ENCODE assay signal across 1 cellular context in the genomic region with DNA sequence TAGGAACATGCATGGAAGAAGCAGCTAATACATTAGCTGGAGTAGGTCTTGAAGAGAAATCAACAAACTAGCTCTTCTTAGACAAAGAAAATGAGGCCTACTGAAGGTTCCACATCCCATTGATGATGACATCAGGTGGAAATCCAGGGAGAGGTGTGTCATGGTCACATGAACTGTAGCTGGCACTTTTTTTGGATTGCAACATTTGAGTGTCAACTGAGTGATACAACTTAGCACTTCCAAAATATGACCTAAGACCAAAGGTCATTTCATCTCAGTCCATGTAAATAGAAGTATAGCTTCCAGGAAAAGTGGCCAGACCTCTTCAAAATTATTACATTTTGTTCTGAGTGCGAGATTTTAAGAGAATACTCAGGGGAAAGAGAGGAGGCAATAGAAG.
TF ChIP-seq lines count a peak whose summit lies in the region.

No MANE protein-coding gene starts in this region.

TF ChIP-seq in HepG2, 621 proteins besides CTCF, POLR2A, EP300 and RAD21 (continued from another document):
- TF ChIP-seq, protein P1, sequence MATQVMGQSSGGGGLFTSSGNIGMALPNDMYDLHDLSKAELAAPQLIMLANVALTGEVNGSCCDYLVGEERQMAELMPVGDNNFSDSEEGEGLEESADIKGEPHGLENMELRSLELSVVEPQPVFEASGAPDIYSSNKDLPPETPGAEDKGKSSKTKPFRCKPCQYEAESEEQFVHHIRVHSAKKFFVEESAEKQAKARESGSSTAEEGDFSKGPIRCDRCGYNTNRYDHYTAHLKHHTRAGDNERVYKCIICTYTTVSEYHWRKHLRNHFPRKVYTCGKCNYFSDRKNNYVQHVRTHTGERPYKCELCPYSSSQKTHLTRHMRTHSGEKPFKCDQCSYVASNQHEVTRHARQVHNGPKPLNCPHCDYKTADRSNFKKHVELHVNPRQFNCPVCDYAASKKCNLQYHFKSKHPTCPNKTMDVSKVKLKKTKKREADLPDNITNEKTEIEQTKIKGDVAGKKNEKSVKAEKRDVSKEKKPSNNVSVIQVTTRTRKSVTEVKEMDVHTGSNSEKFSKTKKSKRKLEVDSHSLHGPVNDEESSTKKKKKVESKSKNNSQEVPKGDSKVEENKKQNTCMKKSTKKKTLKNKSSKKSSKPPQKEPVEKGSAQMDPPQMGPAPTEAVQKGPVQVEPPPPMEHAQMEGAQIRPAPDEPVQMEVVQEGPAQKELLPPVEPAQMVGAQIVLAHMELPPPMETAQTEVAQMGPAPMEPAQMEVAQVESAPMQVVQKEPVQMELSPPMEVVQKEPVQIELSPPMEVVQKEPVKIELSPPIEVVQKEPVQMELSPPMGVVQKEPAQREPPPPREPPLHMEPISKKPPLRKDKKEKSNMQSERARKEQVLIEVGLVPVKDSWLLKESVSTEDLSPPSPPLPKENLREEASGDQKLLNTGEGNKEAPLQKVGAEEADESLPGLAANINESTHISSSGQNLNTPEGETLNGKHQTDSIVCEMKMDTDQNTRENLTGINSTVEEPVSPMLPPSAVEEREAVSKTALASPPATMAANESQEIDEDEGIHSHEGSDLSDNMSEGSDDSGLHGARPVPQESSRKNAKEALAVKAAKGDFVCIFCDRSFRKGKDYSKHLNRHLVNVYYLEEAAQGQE (IDR thresholded peaks at IDR 0.05; ENCODE audit: borderline replicate concordance in 1 of 2, low read depth in 1 of 2, low read length in 2 of 2) = no peak
- TF ChIP-seq, protein P2, sequence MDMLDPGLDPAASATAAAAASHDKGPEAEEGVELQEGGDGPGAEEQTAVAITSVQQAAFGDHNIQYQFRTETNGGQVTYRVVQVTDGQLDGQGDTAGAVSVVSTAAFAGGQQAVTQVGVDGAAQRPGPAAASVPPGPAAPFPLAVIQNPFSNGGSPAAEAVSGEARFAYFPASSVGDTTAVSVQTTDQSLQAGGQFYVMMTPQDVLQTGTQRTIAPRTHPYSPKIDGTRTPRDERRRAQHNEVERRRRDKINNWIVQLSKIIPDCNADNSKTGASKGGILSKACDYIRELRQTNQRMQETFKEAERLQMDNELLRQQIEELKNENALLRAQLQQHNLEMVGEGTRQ (IDR thresholded peaks at IDR 0.05; ENCODE audit: low read depth, low read length) = no peak
- TF ChIP-seq, protein P2 (CRISPR knock-in tag; IDR thresholded peaks at IDR 0.05; ENCODE audit: borderline replicate concordance) = peak; percentile 43; the same call in 1 of the 2 replicates
- TF ChIP-seq, protein P3, sequence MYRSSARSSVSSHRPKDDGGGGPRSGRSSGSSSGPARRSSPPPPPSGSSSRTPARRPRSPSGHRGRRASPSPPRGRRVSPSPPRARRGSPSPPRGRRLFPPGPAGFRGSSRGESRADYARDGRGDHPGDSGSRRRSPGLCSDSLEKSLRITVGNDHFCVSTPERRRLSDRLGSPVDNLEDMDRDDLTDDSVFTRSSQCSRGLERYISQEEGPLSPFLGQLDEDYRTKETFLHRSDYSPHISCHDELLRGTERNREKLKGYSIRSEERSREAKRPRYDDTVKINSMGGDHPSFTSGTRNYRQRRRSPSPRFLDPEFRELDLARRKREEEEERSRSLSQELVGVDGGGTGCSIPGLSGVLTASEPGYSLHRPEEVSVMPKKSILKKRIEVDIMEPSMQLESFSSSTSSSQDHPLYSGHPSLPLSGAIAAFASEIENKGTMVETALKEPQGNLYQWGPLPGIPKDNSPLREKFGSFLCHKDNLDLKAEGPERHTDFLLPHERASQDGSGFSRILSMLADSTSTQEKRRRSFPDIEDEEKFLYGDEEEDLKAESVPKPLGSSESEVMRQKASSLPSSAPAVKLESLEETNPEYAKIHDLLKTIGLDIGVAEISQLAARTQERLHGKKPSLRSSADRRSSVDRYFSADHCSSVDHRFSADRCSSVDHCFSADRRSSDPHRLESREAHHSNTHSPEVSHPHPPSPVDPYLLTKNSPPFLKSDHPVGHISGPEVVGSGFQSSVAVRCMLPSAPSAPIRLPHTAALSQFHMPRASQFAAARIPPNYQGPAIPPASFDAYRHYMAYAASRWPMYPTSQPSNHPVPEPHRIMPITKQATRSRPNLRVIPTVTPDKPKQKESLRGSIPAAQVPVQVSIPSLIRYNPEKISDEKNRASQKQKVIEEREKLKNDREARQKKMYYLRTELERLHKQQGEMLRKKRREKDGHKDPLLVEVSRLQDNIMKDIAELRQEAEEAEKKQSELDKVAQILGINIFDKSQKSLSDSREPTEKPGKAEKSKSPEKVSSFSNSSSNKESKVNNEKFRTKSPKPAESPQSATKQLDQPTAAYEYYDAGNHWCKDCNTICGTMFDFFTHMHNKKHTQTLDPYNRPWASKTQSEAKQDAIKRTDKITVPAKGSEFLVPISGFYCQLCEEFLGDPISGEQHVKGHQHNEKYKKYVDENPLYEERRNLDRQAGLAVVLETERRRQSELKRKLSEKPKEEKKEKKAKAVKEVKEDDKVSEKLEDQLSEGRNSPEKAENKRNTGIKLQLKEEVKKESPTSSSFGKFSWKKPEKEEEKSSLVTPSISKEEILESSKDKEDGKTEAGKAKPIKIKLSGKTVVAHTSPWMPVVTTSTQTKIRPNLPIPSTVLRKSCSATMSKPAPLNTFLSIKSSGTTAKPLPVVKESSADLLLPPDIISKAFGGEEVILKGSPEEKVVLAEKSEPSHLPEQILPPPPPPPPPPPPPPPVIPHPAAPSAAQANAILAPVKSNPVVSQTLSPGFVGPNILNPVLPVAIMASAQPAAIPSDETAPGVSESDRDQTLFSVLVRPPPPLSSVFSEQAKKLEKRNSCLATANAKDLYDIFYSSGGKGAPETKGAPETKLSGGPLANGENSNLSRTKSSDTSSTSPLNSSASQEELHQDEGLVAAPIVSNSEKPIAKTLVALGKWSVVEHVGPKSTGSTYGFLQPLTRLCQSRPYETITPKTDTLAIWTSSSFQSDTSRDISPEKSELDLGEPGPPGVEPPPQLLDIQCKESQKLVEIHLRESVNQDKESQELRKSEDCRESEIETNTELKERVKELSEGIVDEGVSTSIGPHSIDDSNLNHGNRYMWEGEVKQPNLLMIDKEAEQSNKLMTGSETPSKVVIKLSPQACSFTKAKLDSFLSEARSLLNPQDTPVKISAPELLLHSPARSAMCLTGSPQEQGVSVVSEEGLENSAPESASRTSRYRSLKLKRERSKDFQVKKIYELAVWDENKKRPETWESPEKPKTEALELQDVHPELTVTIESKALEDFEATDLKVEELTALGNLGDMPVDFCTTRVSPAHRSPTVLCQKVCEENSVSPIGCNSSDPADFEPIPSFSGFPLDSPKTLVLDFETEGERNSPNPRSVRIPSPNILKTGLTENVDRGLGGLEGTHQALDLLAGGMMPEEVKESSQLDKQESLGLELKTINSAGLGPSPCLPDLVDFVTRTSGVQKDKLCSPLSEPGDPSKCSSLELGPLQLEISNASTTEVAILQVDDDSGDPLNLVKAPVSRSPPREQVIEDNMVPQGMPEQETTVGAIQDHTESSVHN (CRISPR knock-in tag; IDR thresholded peaks at IDR 0.05) = no peak
- TF ChIP-seq, protein P4, sequence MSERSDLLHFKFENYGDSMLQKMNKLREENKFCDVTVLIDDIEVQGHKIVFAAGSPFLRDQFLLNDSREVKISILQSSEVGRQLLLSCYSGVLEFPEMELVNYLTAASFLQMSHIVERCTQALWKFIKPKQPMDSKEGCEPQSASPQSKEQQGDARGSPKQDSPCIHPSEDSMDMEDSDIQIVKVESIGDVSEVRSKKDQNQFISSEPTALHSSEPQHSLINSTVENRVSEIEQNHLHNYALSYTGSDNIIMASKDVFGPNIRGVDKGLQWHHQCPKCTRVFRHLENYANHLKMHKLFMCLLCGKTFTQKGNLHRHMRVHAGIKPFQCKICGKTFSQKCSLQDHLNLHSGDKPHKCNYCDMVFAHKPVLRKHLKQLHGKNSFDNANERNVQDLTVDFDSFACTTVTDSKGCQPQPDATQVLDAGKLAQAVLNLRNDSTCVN (CRISPR knock-in tag; IDR thresholded peaks at IDR 0.05; ENCODE audit: borderline replicate concordance) = no peak
- TF ChIP-seq SMARCC2 (IDR thresholded peaks at IDR 0.05) (no peak), CREB1 (IDR thresholded peaks at IDR 0.05) (peak; percentile 47; the same call in 1 of the 2 replicates), CREB1 (CRISPR knock-in tag; IDR thresholded peaks at IDR 0.05) (no peak), ZNF607 (CRISPR knock-in tag; IDR thresholded peaks at IDR 0.05; ENCODE audit: borderline replicate concordance) (no peak), PHF5A (CRISPR knock-in tag; IDR thresholded peaks at IDR 0.05; ENCODE audit: low read depth, unreplicated experiment) (no peak), GABPB1 (CRISPR knock-in tag; IDR thresholded peaks at IDR 0.05) (no peak), IKZF1 (IDR thresholded peaks at IDR 0.05) (no peak), SETDB1 (CRISPR knock-in tag; IDR thresholded peaks at IDR 0.05; ENCODE audit: borderline replicate concordance) (no peak), FOXA3 (CRISPR knock-in tag; IDR thresholded peaks at IDR 0.05) (peak; percentile 33; the same call in 1 of the 2 replicates), MTA3 (CRISPR knock-in tag; IDR thresholded peaks at IDR 0.05) (no peak), SOX6 (IDR thresholded peaks at IDR 0.05) (no peak), SOX6 (CRISPR knock-in tag; IDR thresholded peaks at IDR 0.05) (peak; percentile 32; the same call in 1 of the 2 replicates), PITX1 (CRISPR knock-in tag; IDR thresholded peaks at IDR 0.05) (no peak), ZNF501 (CRISPR knock-in tag; IDR thresholded peaks at IDR 0.05) (no peak), ZFYVE20 (CRISPR knock-in tag; IDR thresholded peaks at IDR 0.05; ENCODE audit: borderline replicate concordance, low read depth) (no peak), KLF6 (CRISPR knock-in tag; IDR thresholded peaks at IDR 0.05) (no peak), RARA (CRISPR knock-in tag; IDR thresholded peaks at IDR 0.05) (peak; percentile 42; the same call in 1 of the 2 replicates), SIX4 (CRISPR knock-in tag; IDR thresholded peaks at IDR 0.05) (no peak), SSRP1 (CRISPR knock-in tag; IDR thresholded peaks at IDR 0.05) (no peak), TEAD2 (CRISPR knock-in tag; IDR thresholded peaks at IDR 0.05) (no peak), SOX13 (IDR thresholded peaks at IDR 0.05) (no peak), SOX13 (CRISPR knock-in tag; conservative IDR thresholded peaks at IDR 0.05 in 1 of 2, IDR thresholded peaks at IDR 0.05 in 1 of 2) (0 out of 4 replicates have a peak, but pooled peaks of 1 of the 2 experiments have one; percentile 6), BCL6 (CRISPR knock-in tag; IDR thresholded peaks at IDR 0.05) (peak; percentile 71; the same call in 1 of the 2 replicates)
- TF ChIP-seq, protein P5, sequence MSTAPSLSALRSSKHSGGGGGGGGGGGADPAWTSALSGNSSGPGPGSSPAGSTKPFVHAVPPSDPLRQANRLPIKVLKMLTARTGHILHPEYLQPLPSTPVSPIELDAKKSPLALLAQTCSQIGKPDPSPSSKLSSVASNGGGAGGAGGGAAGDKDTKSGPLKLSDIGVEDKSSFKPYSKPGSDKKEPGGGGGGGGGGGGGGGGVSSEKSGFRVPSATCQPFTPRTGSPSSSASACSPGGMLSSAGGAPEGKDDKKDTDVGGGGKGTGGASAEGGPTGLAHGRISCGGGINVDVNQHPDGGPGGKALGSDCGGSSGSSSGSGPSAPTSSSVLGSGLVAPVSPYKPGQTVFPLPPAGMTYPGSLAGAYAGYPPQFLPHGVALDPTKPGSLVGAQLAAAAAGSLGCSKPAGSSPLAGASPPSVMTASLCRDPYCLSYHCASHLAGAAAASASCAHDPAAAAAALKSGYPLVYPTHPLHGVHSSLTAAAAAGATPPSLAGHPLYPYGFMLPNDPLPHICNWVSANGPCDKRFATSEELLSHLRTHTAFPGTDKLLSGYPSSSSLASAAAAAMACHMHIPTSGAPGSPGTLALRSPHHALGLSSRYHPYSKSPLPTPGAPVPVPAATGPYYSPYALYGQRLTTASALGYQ (CRISPR knock-in tag; IDR thresholded peaks at IDR 0.05) = no peak
- TF ChIP-seq, protein P6, sequence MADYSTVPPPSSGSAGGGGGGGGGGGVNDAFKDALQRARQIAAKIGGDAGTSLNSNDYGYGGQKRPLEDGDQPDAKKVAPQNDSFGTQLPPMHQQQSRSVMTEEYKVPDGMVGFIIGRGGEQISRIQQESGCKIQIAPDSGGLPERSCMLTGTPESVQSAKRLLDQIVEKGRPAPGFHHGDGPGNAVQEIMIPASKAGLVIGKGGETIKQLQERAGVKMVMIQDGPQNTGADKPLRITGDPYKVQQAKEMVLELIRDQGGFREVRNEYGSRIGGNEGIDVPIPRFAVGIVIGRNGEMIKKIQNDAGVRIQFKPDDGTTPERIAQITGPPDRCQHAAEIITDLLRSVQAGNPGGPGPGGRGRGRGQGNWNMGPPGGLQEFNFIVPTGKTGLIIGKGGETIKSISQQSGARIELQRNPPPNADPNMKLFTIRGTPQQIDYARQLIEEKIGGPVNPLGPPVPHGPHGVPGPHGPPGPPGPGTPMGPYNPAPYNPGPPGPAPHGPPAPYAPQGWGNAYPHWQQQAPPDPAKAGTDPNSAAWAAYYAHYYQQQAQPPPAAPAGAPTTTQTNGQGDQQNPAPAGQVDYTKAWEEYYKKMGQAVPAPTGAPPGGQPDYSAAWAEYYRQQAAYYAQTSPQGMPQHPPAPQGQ (CRISPR knock-in tag; IDR thresholded peaks at IDR 0.05; ENCODE audit: borderline replicate concordance) = no peak
- TF ChIP-seq, protein P7, sequence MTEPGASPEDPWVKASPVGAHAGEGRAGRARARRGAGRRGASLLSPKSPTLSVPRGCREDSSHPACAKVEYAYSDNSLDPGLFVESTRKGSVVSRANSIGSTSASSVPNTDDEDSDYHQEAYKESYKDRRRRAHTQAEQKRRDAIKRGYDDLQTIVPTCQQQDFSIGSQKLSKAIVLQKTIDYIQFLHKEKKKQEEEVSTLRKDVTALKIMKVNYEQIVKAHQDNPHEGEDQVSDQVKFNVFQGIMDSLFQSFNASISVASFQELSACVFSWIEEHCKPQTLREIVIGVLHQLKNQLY (CRISPR knock-in tag; IDR thresholded peaks at IDR 0.05) = no peak
- TF ChIP-seq, protein P8, sequence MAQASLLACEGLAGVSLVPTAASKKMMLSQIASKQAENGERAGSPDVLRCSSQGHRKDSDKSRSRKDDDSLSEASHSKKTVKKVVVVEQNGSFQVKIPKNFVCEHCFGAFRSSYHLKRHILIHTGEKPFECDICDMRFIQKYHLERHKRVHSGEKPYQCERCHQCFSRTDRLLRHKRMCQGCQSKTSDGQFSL (CRISPR knock-in tag; IDR thresholded peaks at IDR 0.05) = no peak
- TF ChIP-seq, protein P9, sequence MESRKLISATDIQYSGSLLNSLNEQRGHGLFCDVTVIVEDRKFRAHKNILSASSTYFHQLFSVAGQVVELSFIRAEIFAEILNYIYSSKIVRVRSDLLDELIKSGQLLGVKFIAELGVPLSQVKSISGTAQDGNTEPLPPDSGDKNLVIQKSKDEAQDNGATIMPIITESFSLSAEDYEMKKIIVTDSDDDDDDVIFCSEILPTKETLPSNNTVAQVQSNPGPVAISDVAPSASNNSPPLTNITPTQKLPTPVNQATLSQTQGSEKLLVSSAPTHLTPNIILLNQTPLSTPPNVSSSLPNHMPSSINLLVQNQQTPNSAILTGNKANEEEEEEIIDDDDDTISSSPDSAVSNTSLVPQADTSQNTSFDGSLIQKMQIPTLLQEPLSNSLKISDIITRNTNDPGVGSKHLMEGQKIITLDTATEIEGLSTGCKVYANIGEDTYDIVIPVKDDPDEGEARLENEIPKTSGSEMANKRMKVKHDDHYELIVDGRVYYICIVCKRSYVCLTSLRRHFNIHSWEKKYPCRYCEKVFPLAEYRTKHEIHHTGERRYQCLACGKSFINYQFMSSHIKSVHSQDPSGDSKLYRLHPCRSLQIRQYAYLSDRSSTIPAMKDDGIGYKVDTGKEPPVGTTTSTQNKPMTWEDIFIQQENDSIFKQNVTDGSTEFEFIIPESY (CRISPR knock-in tag; IDR thresholded peaks at IDR 0.05) = no peak
